Comparison of ENCODE assay signal across 19 cellular contexts in the genomic region with DNA sequence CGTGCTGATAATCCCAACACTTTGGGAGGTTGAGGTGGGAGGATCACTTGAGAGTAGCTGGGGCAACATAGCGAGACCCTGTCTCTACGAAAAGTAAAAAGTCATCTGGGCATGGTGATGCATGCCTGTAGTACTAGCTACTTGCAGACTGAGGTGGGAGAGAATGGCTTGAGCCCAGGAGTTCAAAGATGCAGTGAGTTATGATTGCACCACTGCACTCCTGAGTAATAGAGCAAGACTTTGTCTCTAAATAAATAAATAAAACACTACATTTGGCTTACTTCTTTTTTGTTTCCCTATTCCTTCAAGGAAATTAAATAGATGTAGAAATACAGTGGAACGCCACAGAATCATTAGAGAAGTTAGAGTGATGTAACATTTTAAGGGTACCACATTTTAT. TPM values are rescaled to one million over a fixed set of nuclear protein-coding genes. Genes with fewer than 3 reads are reported as not detected.
A peak's percentile ranks its signal among the peaks of the same experiment; 100 is the strongest.
DNase-seq lines count a peak whose midpoint lies in the region; ATAC-seq, FAIRE-seq and TF ChIP-seq lines count a peak whose summit lies in the region.
"Had no signal": no experiment of that assay in that cellular context is flagged by ENCODE, and none has a peak within 500 bp of the region (broad histone marks: within the 10 kb centered on the region; RNA-seq: fewer than 3 reads in every experiment).

No MANE protein-coding gene starts in this region.

- TF ChIP-seq CTCF in AG04450 (IDR thresholded peaks at IDR 0.05; ENCODE audit: low read depth, low read length) (no peak), HFFc6 (IDR thresholded peaks at IDR 0.05) (no peak), K562 (IDR thresholded peaks at IDR 0.05 in 2 of 3, conservative IDR thresholded peaks at IDR 0.05 in 1 of 3; ENCODE audit: insufficient read depth in 2 of 3, low read depth in 1 of 3, low read length in 3 of 3) (no peak), fibroblast of villous mesenchyme (IDR thresholded peaks at IDR 0.05; ENCODE audit: insufficient read depth, low read depth, low read length) (no peak)

- no peak for FAIRE-seq in K562 (lab: Jason Lieb, UNC)

- peaks cover 39% of the 10 kb centered on the region for H3K4me1 Mint-ChIP-seq in HFFc6 (ENCODE audit: low read depth)

- ATAC-seq in K562 (no peak), GM21390 (IDR thresholded peaks at IDR 0.05; ENCODE audit: unreplicated experiment) (no peak)

- H3K36me3 ChIP-seq in K562 (ENCODE audit: control insufficient read depth, insufficient read depth, low read length), result no peaks in the 10 kb centered on the region

- no peak for TF ChIP-seq RAD21 in K562 (CRISPR knock-in tag; conservative IDR thresholded peaks at IDR 0.05 in 1 of 2, IDR thresholded peaks at IDR 0.05 in 1 of 2)

- no peak for TF ChIP-seq EP300 in K562 (IDR thresholded peaks at IDR 0.05; ENCODE audit: low read length)

- H3K4me3 ChIP-seq in AG04450 (ENCODE audit: low read depth, low read length), result no peak overlapping the region
- H3K4me3 ChIP-seq in K562, result no peak overlapping the region
- no peak overlapping the region for H3K4me3 ChIP-seq in fibroblast of villous mesenchyme (ENCODE audit: low read depth, low read length)
- H3K4me3 ChIP-seq: HAP-1 had no signal

- H3K4me2 ChIP-seq in K562 (ENCODE audit: insufficient read depth, low read length), result no peak overlapping the region

- intact Hi-C loops in K562 (cut with micrococcal nuclease), result no loop called here

- no peak overlapping the region for H3K4me3 Mint-ChIP-seq in HFFc6

- POLR2A ChIA-PET in AG04450 (lab: Yijun Ruan, JAX), result interaction anchor here (0.5 to 1.0 kb wide), 2 partner anchors 11 to 118 kb away, joined by 3 read pairs; no protein-coding TSS in a partner anchor
- POLR2A ChIA-PET in K562 (lab: Yijun Ruan, JAX), result interaction anchor here (1.0 to 1.4 kb wide), 2 partner anchors 14 to 18 kb away, joined by 4 to 6 read pairs; no protein-coding TSS in a partner anchor

- peaks cover 31% of the 10 kb centered on the region for H3K9me3 Mint-ChIP-seq in HFFc6

- 0% methylated on average over 4 of the region's 4 CpGs for WGBS in K562 (ENCODE audit: insufficient coverage, low coverage, missing lambda C conversion rate)

- CTCF ChIA-PET in AG04450 (lab: Charles Lee) (interaction anchor here (0.6 to 0.7 kb wide), 2 partner anchors 202 to 207 kb away, joined by 3 to 4 read pairs; no protein-coding TSS in a partner anchor), K562 (lab: Yijun Ruan, JAX; ENCODE audit: low intra/inter-chr PET ratio) (no interaction called here)

- no peak for TF ChIP-seq POLR2A in K562 (conservative IDR thresholded peaks at IDR 0.05)

- H3K27me3 ChIP-seq in AG04450 (ENCODE audit: control insufficient read depth, insufficient read depth, low read length), result no peaks in the 10 kb centered on the region
- peaks cover 15 to 23% of the 10 kb centered on the region in 2 experiments; a peak in 4 of 5 replicates for H3K27me3 ChIP-seq in K562 (ENCODE audit: control insufficient read depth in 2 of 2, insufficient read depth in 2 of 2, low read length in 2 of 2)

- no peak overlapping the region for H3K9ac ChIP-seq in K562 (ENCODE audit: insufficient read depth in 1 of 2, low read depth in 2 of 2, low read length in 2 of 2)

- in situ Hi-C loops in K562 (cut with MboI), result no loop called here

- H3K36me3 Mint-ChIP-seq in HFFc6 (ENCODE audit: low read depth), result peaks cover 68% of the 10 kb centered on the region

- H3K79me2 ChIP-seq in K562 (ENCODE audit: control insufficient read depth, insufficient read depth, low read length), result no peaks in the 10 kb centered on the region

- no peak overlapping the region for H3K27ac Mint-ChIP-seq in HFFc6

- H4K20me1 ChIP-seq in K562 (replicated peaks; ENCODE audit: control insufficient read depth, insufficient read depth, low read length), result 0 out of 2 replicates have a peak, but pooled peaks cover 5% of the 10 kb centered on the region

- BruUV-seq in K562 (replicated peaks; lab: Mats Ljungman, UMichigan), result no TSS peak

- H3K9me3 ChIP-seq in AG04450 (ENCODE audit: control insufficient read depth, insufficient read depth, low read length) (peaks cover 15% of the 10 kb centered on the region), K562 (replicated peaks; ENCODE audit: control insufficient read depth, insufficient read depth, low read depth, low read length) (no peaks in the 10 kb centered on the region)
- H3K9me3 ChIP-seq: HAP-1 had no signal

- DNase-seq in AG04450 (ENCODE audit: low read depth, low spot score) (peak; percentile 63), HFFc6 (peak; percentile 34), K562 (ENCODE audit: extremely low read depth in 1 of 4, low spot score in 3 of 4) (no peak), fibroblast of villous mesenchyme (ENCODE audit: low read depth) (peak; percentile 46), NCI-H1048 (lab: John Stamatoyannopoulos, UW) (no peak), NCI-H187 treated with DMSO at 0.1 percent for 48 hours (lab: John Stamatoyannopoulos, UW) (no peak)
- no peak for DNase-seq in stimulated activated CD4-positive, alpha-beta T cell treated with anti-CD3 and anti-CD28 coated beads, Interleukin-1b, Interleukin-23, amount 100 ng/mL, for 48 hours
- DNase-seq: C1 segment of cervical spinal cord, DMS153, EL, NCI-H1436, NCI-H2081, NCI-H774 had no signal

- H3K9me1 ChIP-seq in K562 (ENCODE audit: control insufficient read depth, insufficient read depth, low read length), result no peaks in the 10 kb centered on the region

- H3K27ac ChIP-seq in AG04450 (ENCODE audit: low read depth, low read length), result no peak overlapping the region
- H3K27ac ChIP-seq in K562 (ENCODE audit: extremely low read depth, low read depth, low read length), result no peak overlapping the region

- peaks cover 8% of the 10 kb centered on the region; the same call in 1 of the 2 replicates for H3K27me3 Mint-ChIP-seq in HFFc6 (ENCODE audit: insufficient read depth)

- H2AFZ ChIP-seq in K562 (ENCODE audit: low read depth, low read length), result no peak overlapping the region

- no peaks in the 10 kb centered on the region for H3K4me1 ChIP-seq in K562 (replicated peaks in 1 of 2; ENCODE audit: control insufficient read depth in 2 of 2, insufficient read depth in 2 of 2, low read length in 2 of 2)
- H3K4me1 ChIP-seq: HAP-1 had no signal

TF ChIP-seq in K562, 482 proteins besides CTCF, POLR2A, EP300 and RAD21:
- TF ChIP-seq BRD4 (IDR thresholded peaks at IDR 0.05) (no peak), ZNF121 (CRISPR knock-in tag; conservative IDR thresholded peaks at IDR 0.05) (peak; percentile 12; the same call in 1 of the 2 replicates)
TF ChIP-seq in K562: peak in this region for 1.

RNA-seq across cellular contexts. Expression of a gene that starts 20.1 kb away (rescaled TPM):
- polyA plus RNA-seq in AG04450 (2011; rRNA removed) (not detected in 2 replicates), K562 (2011; rRNA removed) (not detected in 2 replicates), K562 (2014; fragmentation: Illumina TruSeq; extraction: Trizol) (not detected in 2 replicates), K562 (2014; fragmentation: Nextera tagmentation; extraction: Ambion mirVana) (not detected), K562 (2014; rRNA removed) (not detected in 2 replicates)
- not detected in 2 replicates for polyA minus RNA-seq in AG04450 (2011; rRNA and poly(A)+ RNA removed)
- total RNA-seq in HFFc6 (2021; fragmentation: NEBNext Ultra II Directional; extraction: Animal tissue kit (Norgen Biotek cat#: 25700)), result not detected
- not detected in 2 replicates for total RNA-seq in K562 (2011; cell fraction: chromatin; rRNA removed; ENCODE audit: low replicate concordance)
- total RNA-seq in K562 (2011; cell fraction: nucleolus; rRNA removed), result not detected in 2 replicates
- total RNA-seq in K562 (2011; cell fraction: nucleoplasm; rRNA removed), result not detected in 2 replicates
- total RNA-seq in K562 (2014; rRNA removed) (not detected in 2 replicates), K562 (2014; rRNA removed; fragmentation: Illumina TruSeq; extraction: Trizol) (not detected in 2 replicates), K562 (2015; rRNA removed; fragmentation: Illumina TruSeq; extraction: Trizol) (not detected in 2 replicates), K562 (2021) (not detected in 2 replicates), fibroblast of villous mesenchyme (not detected in 2 replicates)
- not detected in 2 replicates for polyA plus RNA-seq in K562 (2011; cell fraction: cytosol; rRNA removed)
- polyA plus RNA-seq in K562 (2011; cell fraction: nucleus; rRNA removed), result not detected in 2 replicates
- polyA plus RNA-seq in K562 (2012), result not detected in 2 replicates
- not detected in 2 replicates for polyA minus RNA-seq in K562 (2011; rRNA and poly(A)+ RNA removed)
- polyA minus RNA-seq in K562 (2011; cell fraction: cytosol; rRNA and poly(A)+ RNA removed), result not detected in 2 replicates
- polyA minus RNA-seq in K562 (2011; cell fraction: nucleus; rRNA and poly(A)+ RNA removed), result not detected in 2 replicates
- total RNA-seq: A172, HT1080, NCI-H460, SK-MEL-5 had no signal

Comparison
In these comparisons a context has a peak if more than half of its experiments do, and no peak if none do; other contexts are left out.
1. DNase-seq: peak in AG04450 (single experiment), HFFc6 (single experiment) and fibroblast of villous mesenchyme (single experiment); none in K562 (0 of 4), stimulated activated CD4-positive, alpha-beta T cell treated with anti-CD3 and anti-CD28 coated beads, Interleukin-1b, Interleukin-23, amount 100 ng/mL, for 48 hours (single experiment), NCI-H1048 (single experiment) and NCI-H187 treated with DMSO at 0.1 percent for 48 hours (single experiment).